2 cellular contexts compared by ENCODE assay signal in the genomic region with DNA sequence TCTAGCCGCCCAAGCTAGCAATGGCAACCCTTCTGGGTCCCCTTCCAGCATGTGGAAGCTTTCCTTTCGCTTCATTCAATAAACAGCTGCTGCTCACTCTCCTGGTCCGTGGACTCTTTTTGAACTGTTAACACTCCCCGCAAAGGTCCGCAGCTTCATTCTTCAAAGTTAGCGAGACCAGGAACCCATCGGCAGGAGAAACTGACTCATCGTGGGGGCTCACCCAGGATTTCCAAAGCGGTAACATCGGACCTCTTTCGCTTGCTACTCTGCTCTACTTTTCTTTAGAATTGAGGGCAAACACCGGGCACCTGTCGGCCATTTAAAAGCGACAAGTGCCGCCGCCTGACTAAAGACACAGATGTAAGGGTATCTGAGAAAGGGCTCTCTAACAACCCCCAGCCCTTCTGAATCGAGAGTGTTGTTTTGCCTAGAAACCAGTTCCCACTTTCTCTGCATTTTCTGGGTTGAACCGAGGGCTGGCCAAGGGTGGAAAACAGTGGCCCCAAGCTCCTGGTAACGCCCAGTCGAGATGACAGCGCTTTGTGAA.
A peak's percentile ranks its signal among the peaks of the same experiment; 100 is the strongest.
TF ChIP-seq lines count a peak whose summit lies in the region.

No MANE protein-coding gene starts in this region.

TF ChIP-seq in HEK293, 187 proteins besides CTCF, POLR2A, EP300 and RAD21:
- TF ChIP-seq SCRT2 (tag by site-specific recombination; IDR thresholded peaks at IDR 0.05) (peak; percentile 91), ZNF221 (tag by site-specific recombination; IDR thresholded peaks at IDR 0.05; ENCODE audit: borderline replicate concordance) (no peak), SCRT1 (tag by site-specific recombination; IDR thresholded peaks at IDR 0.05; ENCODE audit: borderline replicate concordance) (peak; percentile 94), MYNN (tag by site-specific recombination; IDR thresholded peaks at IDR 0.05; ENCODE audit: borderline replicate concordance) (no peak), IKZF3 (tag by site-specific recombination; IDR thresholded peaks at IDR 0.05) (no peak), PRDM1 (tag by site-specific recombination; IDR thresholded peaks at IDR 0.05) (0 out of 2 replicates have a peak, but pooled peaks have one; percentile 47), ZNF335 (tag by site-specific recombination; conservative IDR thresholded peaks at IDR 0.05) (no peak)

TF ChIP-seq in K562, 482 proteins besides CTCF, POLR2A, EP300 and RAD21:
- TF ChIP-seq CBFA2T3 (IDR thresholded peaks at IDR 0.05) (no peak), HDAC6 (IDR thresholded peaks at IDR 0.05; ENCODE audit: low read depth, low read length) (no peak)
